Comparison of ENCODE assay signal across 29 cellular contexts in the genomic region with DNA sequence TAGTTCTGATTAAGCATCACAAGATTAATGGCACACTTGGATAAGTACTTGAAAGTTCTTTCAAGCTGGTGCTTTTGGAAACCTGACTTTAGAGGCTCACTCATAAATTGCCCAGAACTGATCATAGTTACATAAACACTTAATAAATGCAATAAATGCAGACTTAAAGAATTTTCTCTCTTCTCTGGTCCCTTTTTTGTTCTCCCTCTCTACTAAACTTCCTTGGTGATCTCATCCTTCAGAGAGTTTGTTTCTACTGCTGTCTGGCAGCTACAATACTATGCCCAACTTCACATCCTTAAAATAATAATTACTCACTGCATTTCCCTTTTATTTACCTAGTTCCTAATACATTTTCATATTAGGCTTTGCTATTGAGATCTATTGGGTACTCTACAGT.
"Had no signal": no experiment of that assay in that cellular context is flagged by ENCODE, and none has a peak within 500 bp of the region (broad histone marks: within the 10 kb centered on the region; RNA-seq: fewer than 3 reads in every experiment).

No MANE protein-coding gene starts in this region.

- ATAC-seq: activated CD4-positive, alpha-beta T cell treated with anti-CD3 and anti-CD28 coated beads for 36 hours; activated T-cell treated with anti-CD3 and anti-CD28 coated beads, Interleukin-2, amount 50 U/mL, for 4 hours; activated T-helper 17 cell treated with anti-CD3 and anti-CD28 coated beads, Interleukin-2, amount 50 U/mL, for 72 hours; effector memory CD8-positive, alpha-beta T cell; gastroesophageal sphincter; heart right ventricle had no signal

- H3K27me3 ChIP-seq: brain microvascular endothelial cell, esophagus squamous epithelium, gastroesophageal sphincter, heart right ventricle had no signal

- H3K27ac Mint-ChIP-seq: activated CD4-positive, alpha-beta memory T cell treated with anti-CD3 and anti-CD28 coated beads, Interleukin-2, amount 10 ng/mL, durations not matched to agents 7 days and 5 days; activated CD4-positive, alpha-beta T cell treated with anti-CD3 and anti-CD28 coated beads for 36 hours; activated CD4-positive, alpha-beta T cell treated with anti-CD3 and anti-CD28 coated beads, Interleukin-2, amount 10 ng/mL, durations not matched to agents 7 days and 5 days; activated naive CD8-positive, alpha-beta T cell; activated T-helper 17 cell treated with anti-CD3 and anti-CD28 coated beads, Interleukin-2, amount 50 U/mL, for 72 hours; dendritic cell treated with granulocyte-macrophage colony-stimulating factor and Interleukin-4, amounts not matched to agents 40 ng/mL and 50 ng/mL, for 4 days; effector memory CD8-positive, alpha-beta T cell had no signal

- H3K4me1 ChIP-seq: esophagus squamous epithelium, gastroesophageal sphincter had no signal

- H3K4me1 Mint-ChIP-seq: activated CD4-positive, alpha-beta memory T cell treated with anti-CD3 and anti-CD28 coated beads, Interleukin-2, amount 10 ng/mL, durations not matched to agents 7 days and 5 days; activated CD4-positive, alpha-beta T cell treated with anti-CD3 and anti-CD28 coated beads for 36 hours; activated CD4-positive, alpha-beta T cell treated with anti-CD3 and anti-CD28 coated beads, Interleukin-2, amount 10 ng/mL, durations not matched to agents 7 days and 5 days; activated T-helper 17 cell treated with anti-CD3 and anti-CD28 coated beads, Interleukin-2, amount 50 U/mL, for 72 hours; central memory CD8-positive, alpha-beta T cell had no signal

- DNase-seq: activated CD4-positive, alpha-beta memory T cell treated with anti-CD3 and anti-CD28 coated beads, Interleukin-2, amount 10 ng/mL, durations not matched to agents 7 days and 5 days; activated CD4-positive, alpha-beta T cell treated with anti-CD3 and anti-CD28 coated beads for 36 hours; activated CD4-positive, alpha-beta T cell treated with anti-CD3 and anti-CD28 coated beads, Interleukin-2, amount 10 ng/mL, durations not matched to agents 7 days and 5 days; activated CD4-positive, alpha-beta T cell treated with anti-CD3 and anti-CD28 coated beads, Interleukin-2, amount 50 U/mL, for 4 hours; activated CD4-positive, CD25-positive, alpha-beta regulatory T cell; activated CD4-positive, CD25-positive, alpha-beta regulatory T cell treated with anti-CD3 and anti-CD28 coated beads, Interleukin-2, amount 50 U/mL, for 72 hours; activated CD8-positive, alpha-beta memory T cell treated with anti-CD3 and anti-CD28 coated beads for 24 hours; activated effector memory CD4-positive, alpha-beta T cell treated with Interleukin-2 at 50 U/mL for 16 hours; activated gamma-delta T cell treated with Interleukin-2 at 50 U/mL for 16 hours; activated naive CD4-positive, alpha-beta T cell treated with anti-CD3 and anti-CD28 coated beads, Interleukin-2, amount 50 U/mL, for 16 hours; activated naive CD4-positive, alpha-beta T cell treated with Interleukin-2 at 50 U/mL for 16 hours; activated T-cell treated with anti-CD3 and anti-CD28 coated beads, Interleukin-2, amount 50 U/mL, for 4 hours; amniotic stem cell; anterior cingulate cortex; brain microvascular endothelial cell; effector CD4-positive, alpha-beta T cell; effector memory CD8-positive, alpha-beta T cell; esophagus squamous epithelium; foreskin melanocyte; heart right ventricle; T-helper 2 cell had no signal

- H3K4me3 ChIP-seq: coronary artery, esophagus squamous epithelium, gastroesophageal sphincter, heart right ventricle had no signal

- H3K36me3 ChIP-seq: brain microvascular endothelial cell, esophagus squamous epithelium, gastroesophageal sphincter, heart right ventricle had no signal

- H3K9me3 ChIP-seq: esophagus squamous epithelium had no signal

- H3K4me3 Mint-ChIP-seq: activated CD4-positive, alpha-beta memory T cell treated with anti-CD3 and anti-CD28 coated beads, Interleukin-2, amount 10 ng/mL, durations not matched to agents 7 days and 5 days; activated CD4-positive, alpha-beta T cell treated with anti-CD3 and anti-CD28 coated beads for 36 hours; activated CD4-positive, alpha-beta T cell treated with anti-CD3 and anti-CD28 coated beads, Interleukin-2, amount 10 ng/mL, durations not matched to agents 7 days and 5 days; activated naive CD8-positive, alpha-beta T cell; activated T-cell treated with anti-CD3 and anti-CD28 coated beads, Interleukin-2, amount 50 U/mL, for 4 hours; activated T-helper 17 cell treated with anti-CD3 and anti-CD28 coated beads, Interleukin-2, amount 50 U/mL, for 72 hours; central memory CD8-positive, alpha-beta T cell; dendritic cell treated with granulocyte-macrophage colony-stimulating factor and Interleukin-4, amounts not matched to agents 40 ng/mL and 50 ng/mL, for 4 days; effector memory CD8-positive, alpha-beta T cell had no signal

- FAIRE-seq: bronchial epithelial cell had no signal

- H3K27ac ChIP-seq: brain microvascular endothelial cell, coronary artery, epithelial cell of prostate, esophagus squamous epithelium, gastroesophageal sphincter, heart right ventricle had no signal

- H3K27me3 Mint-ChIP-seq: activated CD4-positive, alpha-beta memory T cell treated with anti-CD3 and anti-CD28 coated beads, Interleukin-2, amount 10 ng/mL, durations not matched to agents 7 days and 5 days; activated CD4-positive, alpha-beta T cell treated with anti-CD3 and anti-CD28 coated beads, Interleukin-2, amount 10 ng/mL, durations not matched to agents 7 days and 5 days; central memory CD8-positive, alpha-beta T cell; dendritic cell treated with granulocyte-macrophage colony-stimulating factor and Interleukin-4, amounts not matched to agents 40 ng/mL and 50 ng/mL, for 4 days had no signal

- H3K9me3 Mint-ChIP-seq: activated CD4-positive, alpha-beta memory T cell treated with anti-CD3 and anti-CD28 coated beads, Interleukin-2, amount 10 ng/mL, durations not matched to agents 7 days and 5 days; activated CD4-positive, alpha-beta T cell treated with anti-CD3 and anti-CD28 coated beads, Interleukin-2, amount 10 ng/mL, durations not matched to agents 7 days and 5 days had no signal

- H3K36me3 Mint-ChIP-seq: activated naive CD8-positive, alpha-beta T cell had no signal
